In genomic region chr10:122144199-122144598, GRCh38 we compare ENCODE assay signal across 24 cellular contexts.
"Had no signal": no experiment of that assay in that cellular context is flagged by ENCODE, and none has a peak within 500 bp of the region (broad histone marks: within the 10 kb centered on the region; RNA-seq: fewer than 3 reads in every experiment).

No MANE protein-coding gene starts in this region.

- ATAC-seq: activated CD4-positive, alpha-beta T cell treated with anti-CD3 and anti-CD28 coated beads for 36 hours; activated T-helper 17 cell treated with anti-CD3 and anti-CD28 coated beads, Interleukin-2, amount 50 U/mL, for 72 hours; naive thymus-derived CD8-positive, alpha-beta T cell had no signal

- H2AFZ ChIP-seq: hepatocyte had no signal

- H3K4me3 Mint-ChIP-seq: activated B cell treated with CpG ODN at 0.5 μM for 24 hours; activated CD4-positive, alpha-beta T cell treated with anti-CD3 and anti-CD28 coated beads for 36 hours; activated naive CD8-positive, alpha-beta T cell; activated T-cell treated with anti-CD3 and anti-CD28 coated beads, Interleukin-2, amount 50 U/mL, for 24 hours; activated T-helper 17 cell treated with anti-CD3 and anti-CD28 coated beads, Interleukin-2, amount 50 U/mL, for 72 hours; immature natural killer cell; mesothelial cell of epicardium; naive thymus-derived CD8-positive, alpha-beta T cell; T-helper 1 cell treated with Interleukin-12 subunit alpha and Interleukin-12 subunit beta and Interleukin-4 antibody, amounts not matched to agents 30 μg/mL and 1 μg/mL, for 36 hours had no signal

- H3K4me3 ChIP-seq: adrenal gland, ascending aorta, colonic mucosa, esophagus squamous epithelium, hepatocyte, left lung, pancreas had no signal

- H3K27me3 Mint-ChIP-seq: activated CD4-positive, alpha-beta T cell treated with anti-CD3 and anti-CD28 coated beads for 36 hours; activated naive CD8-positive, alpha-beta T cell had no signal

- H3K4me1 Mint-ChIP-seq: activated B cell treated with CpG ODN at 0.5 μM for 24 hours; activated CD4-positive, alpha-beta T cell treated with anti-CD3 and anti-CD28 coated beads for 36 hours; activated T-helper 17 cell treated with anti-CD3 and anti-CD28 coated beads, Interleukin-2, amount 50 U/mL, for 72 hours had no signal

- H3K27ac Mint-ChIP-seq: activated B cell treated with CpG ODN at 0.5 μM for 24 hours; activated CD4-positive, alpha-beta T cell treated with anti-CD3 and anti-CD28 coated beads for 36 hours; activated naive CD8-positive, alpha-beta T cell; activated T-cell treated with anti-CD3 and anti-CD28 coated beads, Interleukin-2, amount 50 U/mL, for 24 hours; activated T-helper 17 cell treated with anti-CD3 and anti-CD28 coated beads, Interleukin-2, amount 50 U/mL, for 72 hours; mesothelial cell of epicardium; naive thymus-derived CD8-positive, alpha-beta T cell; T-helper 1 cell treated with Interleukin-12 subunit alpha and Interleukin-12 subunit beta and Interleukin-4 antibody, amounts not matched to agents 30 μg/mL and 1 μg/mL, for 36 hours had no signal

- H3K27ac ChIP-seq: adrenal gland, ascending aorta, colonic mucosa, hepatocyte, left lung, pancreas had no signal

- H3K9me3 Mint-ChIP-seq: immature natural killer cell; T-helper 1 cell treated with Interleukin-12 subunit alpha and Interleukin-12 subunit beta and Interleukin-4 antibody, amounts not matched to agents 30 μg/mL and 1 μg/mL, for 36 hours had no signal

- H3K4me2 ChIP-seq: hepatocyte had no signal

- DNase-seq: activated B cell treated with CpG ODN at 0.5 μM for 24 hours; activated CD4-positive, alpha-beta T cell treated with anti-CD3 and anti-CD28 coated beads for 36 hours; activated CD4-positive, alpha-beta T cell treated with anti-CD3 and anti-CD28 coated beads, Interleukin-2, amount 50 U/mL, for 4 hours; activated CD8-positive, alpha-beta memory T cell treated with anti-CD3 and anti-CD28 coated beads for 24 hours; activated CD8-positive, alpha-beta memory T cell treated with anti-CD3 and anti-CD28 coated beads, Interleukin-2, amount 50 U/mL, for 4 hours; activated naive CD4-positive, alpha-beta T cell; activated T-cell treated with anti-CD3 and anti-CD28 coated beads, Interleukin-2, amount 50 U/mL, for 24 hours; adrenal gland; colonic mucosa; esophagus squamous epithelium; immature natural killer cell; left lung; mammary epithelial cell; naive thymus-derived CD8-positive, alpha-beta T cell; pancreas; stimulated activated CD4-positive, alpha-beta T cell treated with anti-CD3 and anti-CD28 coated beads, Interleukin-4, amount 100 ng/mL, for 1 hour; stimulated activated naive CD4-positive, alpha-beta T cell treated with Interleukin-2 at 50 U/mL for 16 hours; T1000 had no signal

- H3K36me3 Mint-ChIP-seq: activated naive CD8-positive, alpha-beta T cell; immature natural killer cell had no signal

- H3K4me1 ChIP-seq: colonic mucosa had no signal

- H3K9me3 ChIP-seq: ascending aorta, colonic mucosa, esophagus squamous epithelium, pancreas had no signal

- H3K27me3 ChIP-seq: adrenal gland, ascending aorta, colonic mucosa, esophagus squamous epithelium, hepatocyte, left lung, pancreas had no signal

- H3K36me3 ChIP-seq: adrenal gland, colonic mucosa, pancreas had no signal
